27 cellular contexts compared by ENCODE assay signal in the genomic region with DNA sequence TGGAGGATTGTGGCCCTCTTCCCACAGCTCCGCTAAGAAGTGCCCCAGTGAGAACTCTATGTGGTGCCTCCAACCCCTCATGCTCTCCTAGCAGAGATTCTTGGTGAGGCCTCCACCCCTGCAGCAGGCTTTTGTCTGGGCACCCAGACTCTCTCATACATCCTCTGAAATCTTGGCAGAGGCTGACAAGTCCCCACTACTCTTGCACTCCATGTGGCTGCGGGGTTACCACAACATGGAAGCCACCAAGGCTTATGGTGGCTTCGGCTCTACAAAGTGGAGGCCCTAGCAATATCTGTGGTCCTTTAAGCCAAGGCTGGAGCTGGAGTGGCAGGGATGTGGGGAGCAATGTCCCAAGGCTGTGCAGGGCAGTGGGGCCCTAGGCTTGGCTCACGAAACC.
"Had no signal": no experiment of that assay in that cellular context is flagged by ENCODE, and none has a peak within 500 bp of the region (broad histone marks: within the 10 kb centered on the region; RNA-seq: fewer than 3 reads in every experiment).

No MANE protein-coding gene starts in this region.

- H3K27me3 Mint-ChIP-seq: naive thymus-derived CD4-positive, alpha-beta T cell; progenitor cell of endocrine pancreas; stimulated activated naive B cell treated with anti-CD40 and anti-IgM and Interleukin-4, amounts not matched to agents 10 μg/mL and 1 μg/mL and 100 μg/mL, for 72 hours had no signal

- H3K9me3 Mint-ChIP-seq: nephron had no signal

- H3K27me3 ChIP-seq: neural progenitor cell, ovary, right lobe of liver, sigmoid colon, stomach, thyroid gland, tibial nerve, upper lobe of left lung, uterus had no signal

- DNase-seq: naive thymus-derived CD4-positive, alpha-beta T cell; natural killer cell; occipital lobe; ovary; posterior cingulate gyrus; psoas muscle; right cardiac atrium; right lobe of liver; sigmoid colon; small intestine; stimulated activated CD4-positive, alpha-beta T cell treated with anti-CD3 and anti-CD28 coated beads, Interleukin-15, amount 100 ng/mL, for 24 hours; stimulated activated CD4-positive, alpha-beta T cell treated with anti-CD3 and anti-CD28 coated beads, Interleukin-2, amount 100 ng/mL, for 24 hours; stimulated activated CD4-positive, alpha-beta T cell treated with anti-CD3 and anti-CD28 coated beads, Interleukin-2, amount 100 ng/mL, for 48 hours; stimulated activated CD4-positive, alpha-beta T cell treated with anti-CD3 and anti-CD28 coated beads, Interleukin-4, amount 100 ng/mL, for 24 hours; stimulated activated naive B cell treated with anti-CD40 and anti-IgM and Interleukin-4, amounts not matched to agents 10 μg/mL and 1 μg/mL and 100 μg/mL, for 72 hours; stimulated activated naive CD4-positive, alpha-beta T cell treated with Interleukin-2 at 50 U/mL for 16 hours; stomach; thyroid gland; trophoblast cell; upper lobe of left lung; uterus had no signal

- H3K4me3 Mint-ChIP-seq: naive thymus-derived CD4-positive, alpha-beta T cell; natural killer cell; nephron; neural progenitor cell; stimulated activated naive B cell treated with anti-CD40 and anti-IgM and Interleukin-4, amounts not matched to agents 10 μg/mL and 1 μg/mL and 100 μg/mL, for 72 hours had no signal

- H3K36me3 Mint-ChIP-seq: naive thymus-derived CD4-positive, alpha-beta T cell; natural killer cell; neural progenitor cell; stimulated activated naive B cell treated with anti-CD40 and anti-IgM and Interleukin-4, amounts not matched to agents 10 μg/mL and 1 μg/mL and 100 μg/mL, for 72 hours had no signal

- H3K27ac ChIP-seq: neural progenitor cell, ovary, parathyroid adenoma, psoas muscle, right lobe of liver, sigmoid colon, stomach, thoracic aorta, thyroid gland, tibial nerve, upper lobe of left lung, uterus had no signal

- H3K9me3 ChIP-seq: ovary, psoas muscle, right lobe of liver, sigmoid colon, thoracic aorta, thyroid gland, upper lobe of left lung, uterus had no signal

- ATAC-seq: naive thymus-derived CD4-positive, alpha-beta T cell; natural killer cell; psoas muscle; right cardiac atrium; right lobe of liver; stimulated activated naive B cell treated with anti-CD40 and anti-IgM and Interleukin-4, amounts not matched to agents 10 μg/mL and 1 μg/mL and 100 μg/mL, for 72 hours had no signal

- H3K27ac Mint-ChIP-seq: naive thymus-derived CD4-positive, alpha-beta T cell; natural killer cell; nephron; neural progenitor cell; progenitor cell of endocrine pancreas; stimulated activated naive B cell treated with anti-CD40 and anti-IgM and Interleukin-4, amounts not matched to agents 10 μg/mL and 1 μg/mL and 100 μg/mL, for 72 hours had no signal

- H3K4me1 Mint-ChIP-seq: naive thymus-derived CD4-positive, alpha-beta T cell; natural killer cell; nephron; neural progenitor cell; stimulated activated naive B cell treated with anti-CD40 and anti-IgM and Interleukin-4, amounts not matched to agents 10 μg/mL and 1 μg/mL and 100 μg/mL, for 72 hours had no signal

- H3K4me1 ChIP-seq: neural progenitor cell, parathyroid adenoma, psoas muscle, right lobe of liver, sigmoid colon, stomach, thyroid gland, tibial nerve, upper lobe of left lung, uterus had no signal

- H3K4me3 ChIP-seq: neural progenitor cell, ovary, psoas muscle, right lobe of liver, sigmoid colon, stomach, thoracic aorta, thyroid gland, tibial nerve, upper lobe of left lung, uterus had no signal

- H3K36me3 ChIP-seq: neural progenitor cell, ovary, right lobe of liver, sigmoid colon, stomach, thoracic aorta, thyroid gland, tibial nerve, upper lobe of left lung, uterus had no signal
